ENCODE assay signal across 8 cellular contexts in the genomic region with DNA sequence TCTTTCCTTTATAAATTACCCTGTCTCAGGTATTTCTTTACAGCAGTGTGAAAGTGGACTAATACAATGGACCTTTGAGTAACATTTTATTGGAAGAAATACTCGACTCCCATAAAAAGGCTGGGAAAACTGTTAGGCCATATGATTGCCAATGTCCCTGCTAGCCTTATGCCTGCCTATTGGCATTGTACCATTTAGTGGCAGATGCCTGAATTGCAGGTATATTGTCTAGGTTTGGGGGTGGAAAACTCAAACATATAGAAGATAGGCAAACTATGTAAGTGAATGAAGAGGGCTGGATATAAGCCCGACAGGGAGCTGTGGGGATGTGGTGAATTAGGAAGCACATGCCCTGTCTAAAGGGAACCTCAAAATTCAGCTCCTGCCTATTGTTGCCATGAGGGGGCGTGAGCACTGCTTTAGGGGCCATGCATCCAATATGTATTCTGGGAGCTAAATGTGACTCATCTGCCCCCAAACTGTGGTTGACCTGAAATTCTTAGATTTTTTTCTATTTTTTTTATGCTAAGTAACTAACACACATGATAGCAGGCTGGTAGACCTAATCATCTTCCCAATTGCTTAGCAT.
DNase-seq lines count a peak whose midpoint lies in the region; TF ChIP-seq lines count a peak whose summit lies in the region.

No MANE protein-coding gene starts in this region.

- H3K4me1 Mint-ChIP-seq in type B pancreatic cell (ENCODE audit: unreplicated experiment), result no peaks in the 10 kb centered on the region

- TF ChIP-seq POLR2A in ovary (IDR thresholded peaks at IDR 0.05), result no peak

- WGBS in ovary, 3 donors, result 51 to 61% (median 53%) methylated on average over 3 of the region's 3 CpGs

- no peak overlapping the region for H3K4me3 Mint-ChIP-seq in type B pancreatic cell

- H3K27ac Mint-ChIP-seq in type B pancreatic cell, result no peak overlapping the region

- no peaks in the 10 kb centered on the region for H3K27me3 ChIP-seq in ovary

- H3K9me3 ChIP-seq in ovary, result no peaks in the 10 kb centered on the region

- no peaks in the 10 kb centered on the region for H3K36me3 ChIP-seq in ovary

- H3K27ac ChIP-seq in ovary (no peak overlapping the region), substantia nigra (ENCODE audit: low read depth, low read length, poor library complexity, severe bottlenecking) (no peak overlapping the region)

- DNase-seq in stimulated activated CD4-positive, alpha-beta T cell treated with anti-CD3 and anti-CD28 coated beads, Interleukin-15, amount 100 ng/mL, for 24 hours, result peak; percentile 16
- no peak for DNase-seq in stimulated activated CD4-positive, alpha-beta T cell treated with anti-CD3 and anti-CD28 coated beads, Interleukin-2, amount 100 ng/mL, for 48 hours
- DNase-seq in NAMALWA (ENCODE audit: low spot score) (peak; percentile 51), ecto neural progenitor cell (ENCODE audit: low spot score) (peak; percentile 31), type B pancreatic cell (ENCODE audit: extremely low spot score, unreplicated experiment) (no peak), ovary (no peak), substantia nigra (lab: John Stamatoyannopoulos, UW) (no peak), NCI-H2171 treated with DMSO at 0.1 percent for 48 hours (lab: John Stamatoyannopoulos, UW) (no peak)

- intact Hi-C loops in ovary (cut with DNase I), result no loop called here

- no peaks in the 10 kb centered on the region for H3K9me3 Mint-ChIP-seq in type B pancreatic cell

- no peaks in the 10 kb centered on the region for H3K4me1 ChIP-seq in ovary (ENCODE audit: insufficient read depth)

- H3K36me3 Mint-ChIP-seq in type B pancreatic cell, result no peaks in the 10 kb centered on the region

- H3K27me3 Mint-ChIP-seq in type B pancreatic cell, result peaks cover 6% of the 10 kb centered on the region

- TF ChIP-seq CTCF in type B pancreatic cell (conservative IDR thresholded peaks at IDR 0.05), result peak; percentile 53
- TF ChIP-seq CTCF in ovary (IDR thresholded peaks at IDR 0.05), result no peak

- H3K4me3 ChIP-seq in ovary, result no peak overlapping the region

- TF ChIP-seq EP300 in ovary (IDR thresholded peaks at IDR 0.05), result no peak

Comparison
In these comparisons a context has a peak if more than half of its experiments do, and no peak if none do; other contexts are left out.
1. DNase-seq: peak in stimulated activated CD4-positive, alpha-beta T cell treated with anti-CD3 and anti-CD28 coated beads, Interleukin-15, amount 100 ng/mL, for 24 hours (single experiment), NAMALWA (single experiment) and ecto neural progenitor cell (single experiment); none in stimulated activated CD4-positive, alpha-beta T cell treated with anti-CD3 and anti-CD28 coated beads, Interleukin-2, amount 100 ng/mL, for 48 hours (0 of 2), type B pancreatic cell (single experiment), ovary (0 of 5), substantia nigra (0 of 49) and NCI-H2171 treated with DMSO at 0.1 percent for 48 hours (single experiment).